ENCODE assay signal across 1 cellular context in genomic region chr20:32779500-32780215, GRCh38.
TF ChIP-seq lines count a peak whose summit lies in the region.

No MANE protein-coding gene starts in this region.

TF ChIP-seq in GM23338, 12 proteins besides CTCF, POLR2A, EP300 and RAD21 (continued from another document):
- TF ChIP-seq ZNF462 (CRISPR knock-in tag; IDR thresholded peaks at IDR 0.05), result no peak
- TF ChIP-seq REST (IDR thresholded peaks at IDR 0.05; ENCODE audit: unreplicated experiment), result no peak
- TF ChIP-seq EZH2 (IDR thresholded peaks at IDR 0.05; ENCODE audit: low read depth, unreplicated experiment), result no peak
